16 cellular contexts compared by ENCODE assay signal in genomic region chr6:169991913-169992312, GRCh38.
DNase-seq lines count a peak whose midpoint lies in the region; ATAC-seq and TF ChIP-seq lines count a peak whose summit lies in the region.
"Had no signal": no experiment of that assay in that cellular context is flagged by ENCODE, and none has a peak within 500 bp of the region (broad histone marks: within the 10 kb centered on the region; RNA-seq: fewer than 3 reads in every experiment).

No MANE protein-coding gene starts in this region.

- no peaks in the 10 kb centered on the region for H3K36me3 Mint-ChIP-seq in activated naive CD4-positive, alpha-beta T cell treated with anti-CD3 and anti-CD28 coated beads for 36 hours (ENCODE audit: low read depth)
- no peaks in the 10 kb centered on the region for H3K36me3 Mint-ChIP-seq in activated naive CD4-positive, alpha-beta T cell treated with anti-CD3 and anti-CD28 coated beads, Interleukin-2, amount 50 U/mL, for 72 hours
- H3K36me3 Mint-ChIP-seq in activated B cell treated with CpG ODN at 0.5 μM for 24 hours (ENCODE audit: low read depth) (no peaks in the 10 kb centered on the region), MCF 10A (ENCODE audit: insufficient read depth, unreplicated experiment) (no peaks in the 10 kb centered on the region)
- H3K36me3 Mint-ChIP-seq in naive thymus-derived CD8-positive, alpha-beta T cell, result no peaks in the 10 kb centered on the region
- H3K36me3 Mint-ChIP-seq: CD4-positive, CD25-positive, alpha-beta regulatory T cell had no signal

- ATAC-seq in activated naive CD4-positive, alpha-beta T cell treated with anti-CD3 and anti-CD28 coated beads, Interleukin-2, amount 50 U/mL, for 72 hours, result no peak
- no peak for ATAC-seq in activated B cell treated with CpG ODN at 0.5 μM for 24 hours (ENCODE audit: low read depth)
- no peak for ATAC-seq in naive thymus-derived CD8-positive, alpha-beta T cell
- ATAC-seq: A549, GM23338 had no signal

- no peaks in the 10 kb centered on the region for H3K27me3 Mint-ChIP-seq in activated naive CD4-positive, alpha-beta T cell treated with anti-CD3 and anti-CD28 coated beads for 36 hours (ENCODE audit: low read depth)
- H3K27me3 Mint-ChIP-seq in activated B cell treated with CpG ODN at 0.5 μM for 24 hours, result peaks cover 4% of the 10 kb centered on the region
- H3K27me3 Mint-ChIP-seq in naive thymus-derived CD8-positive, alpha-beta T cell, result no peaks in the 10 kb centered on the region
- H3K27me3 Mint-ChIP-seq in MCF 10A (ENCODE audit: insufficient read depth, unreplicated experiment), result no peaks in the 10 kb centered on the region
- H3K27me3 Mint-ChIP-seq: CD4-positive, CD25-positive, alpha-beta regulatory T cell had no signal

- intact Hi-C loops in activated naive CD4-positive, alpha-beta T cell treated with anti-CD3 and anti-CD28 coated beads for 36 hours (cut with micrococcal nuclease), result loop anchor here (2.0 to 5.0 kb wide), 6 partner anchors 41 to 315 kb away; partner anchors contain the start of gene FAM120B
- intact Hi-C loops in activated B cell treated with CpG ODN at 0.5 μM for 24 hours (cut with micrococcal nuclease), result loop anchor here (2.0 kb wide), 1 partner anchor 33 kb away; no protein-coding TSS in a partner anchor
- intact Hi-C loops in MCF 10A (cut with micrococcal nuclease), result no loop called here

- H3K4me1 Mint-ChIP-seq in activated naive CD4-positive, alpha-beta T cell treated with anti-CD3 and anti-CD28 coated beads for 36 hours (ENCODE audit: low read depth), result peaks cover 42% of the 10 kb centered on the region
- H3K4me1 Mint-ChIP-seq in activated B cell treated with CpG ODN at 0.5 μM for 24 hours (peaks cover 27% of the 10 kb centered on the region), MCF 10A (ENCODE audit: insufficient read depth, unreplicated experiment) (no peaks in the 10 kb centered on the region)
- H3K4me1 Mint-ChIP-seq in naive thymus-derived CD8-positive, alpha-beta T cell, result peaks cover 20 to 38% (median 33%) of the 10 kb centered on the region in 4 donors
- H3K4me1 Mint-ChIP-seq: GM23338 had no signal

- no TSS peak for BruUV-seq in MCF 10A (replicated peaks; lab: Mats Ljungman, UMichigan)

- no peak overlapping the region for H3K4me3 Mint-ChIP-seq in activated naive CD4-positive, alpha-beta T cell treated with anti-CD3 and anti-CD28 coated beads for 36 hours
- H3K4me3 Mint-ChIP-seq in activated B cell treated with CpG ODN at 0.5 μM for 24 hours, result no peak overlapping the region
- peak overlapping the region in 2 of 10 donors; percentile 15 to 53 for H3K4me3 Mint-ChIP-seq in naive thymus-derived CD8-positive, alpha-beta T cell
- H3K4me3 Mint-ChIP-seq in MCF 10A (ENCODE audit: unreplicated experiment), result no peak overlapping the region
- H3K4me3 Mint-ChIP-seq: CD4-positive, CD25-positive, alpha-beta regulatory T cell; GM23338 had no signal

- POLR2A ChIA-PET in activated B cell treated with CpG ODN at 0.5 μM for 24 hours (lab: Charles Lee), result no interaction called here
- POLR2A ChIA-PET in naive thymus-derived CD8-positive, alpha-beta T cell (lab: Charles Lee), result interaction anchor here (0.9 kb wide), 1 partner anchor 303 kb away, joined by 3 read pairs; no protein-coding TSS in a partner anchor
- POLR2A ChIA-PET in MCF 10A (lab: Yijun Ruan, JAX), result no interaction called here

- TF ChIP-seq CTCF in activated B cell treated with CpG ODN at 0.5 μM for 24 hours (IDR thresholded peaks at IDR 0.05) (no peak), MCF 10A (IDR thresholded peaks at IDR 0.05; ENCODE audit: unreplicated experiment) (no peak)

- no peak for DNase-seq in activated naive CD4-positive, alpha-beta T cell treated with anti-CD3 and anti-CD28 coated beads for 36 hours
- DNase-seq in activated naive CD4-positive, alpha-beta T cell treated with anti-CD3 and anti-CD28 coated beads, Interleukin-2, amount 50 U/mL, for 72 hours (ENCODE audit: low spot score in 2 of 2), result no peak
- DNase-seq in activated B cell treated with CpG ODN at 0.5 μM for 24 hours (peak; percentile 4), ureter (ENCODE audit: low spot score) (peak; percentile 29), DMS79 (lab: John Stamatoyannopoulos, UW) (no peak), MCF 10A (ENCODE audit: unreplicated experiment) (no peak)
- no peak for DNase-seq in naive thymus-derived CD8-positive, alpha-beta T cell
- DNase-seq: GF-D8, NCI-H1417, NCI-H1930, NCI-H2171 treated with DMSO at 0.1 percent for 48 hours, NCI-H510A, NCI-H82 had no signal

- no peaks in the 10 kb centered on the region for H3K9me3 Mint-ChIP-seq in activated naive CD4-positive, alpha-beta T cell treated with anti-CD3 and anti-CD28 coated beads for 36 hours
- no peaks in the 10 kb centered on the region for H3K9me3 Mint-ChIP-seq in activated naive CD4-positive, alpha-beta T cell treated with anti-CD3 and anti-CD28 coated beads, Interleukin-2, amount 50 U/mL, for 72 hours
- H3K9me3 Mint-ChIP-seq in activated B cell treated with CpG ODN at 0.5 μM for 24 hours (no peaks in the 10 kb centered on the region), MCF 10A (ENCODE audit: unreplicated experiment) (no peaks in the 10 kb centered on the region)
- no peaks in the 10 kb centered on the region for H3K9me3 Mint-ChIP-seq in naive thymus-derived CD8-positive, alpha-beta T cell
- H3K9me3 Mint-ChIP-seq: CD4-positive, CD25-positive, alpha-beta regulatory T cell; GM23338 had no signal

- H3K27ac Mint-ChIP-seq in activated naive CD4-positive, alpha-beta T cell treated with anti-CD3 and anti-CD28 coated beads for 36 hours, result peak overlapping the region; percentile 64
- no peak overlapping the region for H3K27ac Mint-ChIP-seq in activated naive CD4-positive, alpha-beta T cell treated with anti-CD3 and anti-CD28 coated beads, Interleukin-2, amount 50 U/mL, for 72 hours
- H3K27ac Mint-ChIP-seq in activated B cell treated with CpG ODN at 0.5 μM for 24 hours (no peak overlapping the region), MCF 10A (ENCODE audit: low read depth, unreplicated experiment) (no peak overlapping the region)
- H3K27ac Mint-ChIP-seq in naive thymus-derived CD8-positive, alpha-beta T cell, result peak overlapping the region in 7 of 10 donors; percentile 11 to 53 (median 38)
- H3K27ac Mint-ChIP-seq: GM23338 had no signal

- CTCF ChIA-PET in activated naive CD4-positive, alpha-beta T cell treated with anti-CD3 and anti-CD28 coated beads for 36 hours (lab: Charles Lee), result no interaction called here
- CTCF ChIA-PET in activated B cell treated with CpG ODN at 0.5 μM for 24 hours (lab: Charles Lee) (no interaction called here), MCF 10A (lab: Yijun Ruan, JAX) (interaction anchor here (0.8 kb wide), 1 partner anchor 160 kb away, joined by 3 read pairs; no protein-coding TSS in a partner anchor)

Comparison
In these comparisons a context has a peak if more than half of its experiments do, and no peak if none do; other contexts are left out.
1. H3K27ac Mint-ChIP-seq: peak in activated naive CD4-positive, alpha-beta T cell treated with anti-CD3 and anti-CD28 coated beads for 36 hours (single experiment) and naive thymus-derived CD8-positive, alpha-beta T cell (7 of 10); none in activated naive CD4-positive, alpha-beta T cell treated with anti-CD3 and anti-CD28 coated beads, Interleukin-2, amount 50 U/mL, for 72 hours (0 of 2), activated B cell treated with CpG ODN at 0.5 μM for 24 hours (single experiment) and MCF 10A (single experiment).
2. DNase-seq: peak in activated B cell treated with CpG ODN at 0.5 μM for 24 hours (single experiment) and ureter (single experiment); none in activated naive CD4-positive, alpha-beta T cell treated with anti-CD3 and anti-CD28 coated beads for 36 hours (single experiment), activated naive CD4-positive, alpha-beta T cell treated with anti-CD3 and anti-CD28 coated beads, Interleukin-2, amount 50 U/mL, for 72 hours (0 of 2), naive thymus-derived CD8-positive, alpha-beta T cell (0 of 10), DMS79 (single experiment) and MCF 10A (single experiment).